ENCODE assay signal across 21 cellular contexts in the genomic region with DNA sequence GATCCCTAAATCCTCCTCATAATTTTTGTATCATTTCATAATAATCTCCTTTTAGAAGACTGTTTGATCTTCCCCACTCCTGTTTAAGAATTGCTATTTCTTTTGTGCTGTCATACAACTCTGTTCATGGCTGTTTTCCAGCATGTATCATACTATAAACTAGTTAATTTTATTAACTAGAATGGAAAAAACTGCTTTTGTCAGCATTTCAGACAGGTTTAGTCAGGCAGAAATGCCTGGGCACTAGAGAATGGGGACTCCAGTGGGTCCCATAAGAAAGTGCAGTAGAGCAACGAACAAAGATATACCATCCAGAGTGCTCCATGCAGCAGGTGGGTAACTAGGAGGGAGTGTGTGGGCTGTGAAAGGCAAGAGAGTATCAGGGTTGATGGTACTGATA.
DNase-seq lines count a peak whose midpoint lies in the region; ATAC-seq, FAIRE-seq and TF ChIP-seq lines count a peak whose summit lies in the region.
"Had no signal": no experiment of that assay in that cellular context is flagged by ENCODE, and none has a peak within 500 bp of the region (broad histone marks: within the 10 kb centered on the region; RNA-seq: fewer than 3 reads in every experiment).

No MANE protein-coding gene starts in this region.

- POLR2A ChIA-PET in A549 (lab: Yijun Ruan, JAX) (no interaction called here), IMR-90 (lab: Charles Lee; ENCODE audit: unreplicated experiment) (no interaction called here)

- no peaks in the 10 kb centered on the region for H3K9me3 ChIP-seq in A549
- H3K9me3 ChIP-seq in IMR-90 (ENCODE audit: control insufficient read depth, insufficient read depth, low read length) = peaks cover 4% of the 10 kb centered on the region; the same call in 1 of the 2 replicates
- no peaks in the 10 kb centered on the region for H3K9me3 ChIP-seq in aorta (ENCODE audit: control insufficient read depth, low read length)
- H3K9me3 ChIP-seq: Caco-2 had no signal

- TF ChIP-seq CTCF in A549 (IDR thresholded peaks at IDR 0.05) = no peak
- no peak for TF ChIP-seq CTCF in IMR-90 (conservative IDR thresholded peaks at IDR 0.05; ENCODE audit: low read depth, low read length)
- TF ChIP-seq CTCF in mesothelial cell of epicardium (IDR thresholded peaks at IDR 0.05; ENCODE audit: unreplicated experiment) = no peak

- H3K18ac ChIP-seq in IMR-90 (ENCODE audit: low read depth, low read length) = no peak overlapping the region

- no peak overlapping the region for H3K14ac ChIP-seq in IMR-90 (replicated peaks; ENCODE audit: low read depth, low read length)

- H3K4me1 Mint-ChIP-seq in mesothelial cell of epicardium = peaks cover 41% of the 10 kb centered on the region
- H3K4me1 Mint-ChIP-seq: B cell had no signal

- no peak for FAIRE-seq in A549 (lab: Jason Lieb, UNC)
- FAIRE-seq: A204.1, D721Med, G401.6, GM12891, GM19239 had no signal

- H3K23ac ChIP-seq in IMR-90 (ENCODE audit: low read depth, low read length) = no peak overlapping the region

- DNase-seq in A549 (ENCODE audit: low read depth in 1 of 2, low spot score in 1 of 2) (no peak), IMR-90 (no peak), mesothelial cell of epicardium (ENCODE audit: low spot score in 2 of 2, unreplicated experiment in 2 of 2) (no peak), activated gamma-delta T cell (lab: John Stamatoyannopoulos, UW) (no peak), aorta (no peak)
- DNase-seq: 8988T; AML-193; Caco-2; Calu3; CD4-positive, alpha-beta T cell; CD8-positive, alpha-beta T cell; DMS79 treated with DMSO at 0.1 percent for 48 hours; GF-D8 had no signal

- intact Hi-C loops in IMR-90 (cut with micrococcal nuclease) (loop anchor here (2.0 kb wide), 1 partner anchor 984 kb away; no protein-coding TSS in a partner anchor), aorta (cut with DNase I) (no loop called here)

- H3K27me3 Mint-ChIP-seq in mesothelial cell of epicardium (ENCODE audit: low read depth) = no peaks in the 10 kb centered on the region
- H3K27me3 Mint-ChIP-seq: B cell; CD4-positive, alpha-beta T cell had no signal

- H3K4me1 ChIP-seq in A549 (no peaks in the 10 kb centered on the region), IMR-90 (ENCODE audit: control insufficient read depth, insufficient read depth, low read length) (no peaks in the 10 kb centered on the region), aorta (ENCODE audit: control insufficient read depth in 1 of 2, insufficient read depth in 2 of 2, low read length in 2 of 2) (peaks cover 0 to 4% of the 10 kb centered on the region in 2 donors)
- H3K4me1 ChIP-seq: BLaER1 treated with 17β-estradiol and CSF1 and Interleukin-3, amounts not matched to agents 10 nM and 100 nM; Caco-2 had no signal

- H3K4ac ChIP-seq in IMR-90 (ENCODE audit: low read depth, low read length) = no peak overlapping the region

- no peak overlapping the region for H3K27ac ChIP-seq in A549
- no peak overlapping the region for H3K27ac ChIP-seq in IMR-90 (ENCODE audit: insufficient read depth, low read length)
- no peak overlapping the region for H3K27ac ChIP-seq in aorta (ENCODE audit: low read depth in 1 of 2, low read length in 2 of 2)
- H3K27ac ChIP-seq: BLaER1 treated with 17β-estradiol and CSF1 and Interleukin-3, amounts not matched to agents 10 nM and 100 nM; C4-2B had no signal

- WGBS in A549 (ENCODE audit: missing lambda C conversion rate) = 0% methylated on average over 1 of the region's 1 CpG
- 43% methylated on average over 1 of the region's 1 CpG; no CpG with 5 or more reads in 1 of the 2 experiments for WGBS in IMR-90 (ENCODE audit: extremely low coverage in 2 of 2, insufficient read length in 1 of 2), 2 experiments
- WGBS in aorta, 2 donors = 95 to 98% methylated on average over 1 of the region's 1 CpG

- H3K4me3 ChIP-seq in A549 (no peak overlapping the region), IMR-90 (ENCODE audit: insufficient read depth, low read depth, low read length) (no peak overlapping the region), aorta (ENCODE audit: low read length in 2 of 2) (no peak overlapping the region)
- H3K4me3 ChIP-seq: BLaER1 treated with 17β-estradiol and CSF1 and Interleukin-3, amounts not matched to agents 10 nM and 100 nM had no signal

- H2BK5ac ChIP-seq in IMR-90 (ENCODE audit: low read depth, low read length, poor library complexity, severe bottlenecking) = no peak overlapping the region

- H4K91ac ChIP-seq in IMR-90 (ENCODE audit: insufficient read depth, low read depth, low read length) = no peak overlapping the region

- H3K36me3 Mint-ChIP-seq in mesothelial cell of epicardium = peaks cover 10% of the 10 kb centered on the region
- H3K36me3 Mint-ChIP-seq: CD8-positive, alpha-beta T cell had no signal

- no peaks in the 10 kb centered on the region for H3K9me1 ChIP-seq in IMR-90 (ENCODE audit: insufficient read depth, low read length)

- peaks cover 17% of the 10 kb centered on the region for H3K9me3 Mint-ChIP-seq in mesothelial cell of epicardium

- H3K36me3 ChIP-seq in IMR-90 (ENCODE audit: control insufficient read depth, insufficient read depth, low read length) (no peaks in the 10 kb centered on the region), aorta (ENCODE audit: control insufficient read depth in 1 of 2, insufficient read depth in 2 of 2, low read length in 1 of 2) (no peaks in the 10 kb centered on the region)
- H3K36me3 ChIP-seq: BLaER1 treated with 17β-estradiol and CSF1 and Interleukin-3, amounts not matched to agents 10 nM and 100 nM had no signal

- H3K9ac ChIP-seq in IMR-90 (ENCODE audit: low read depth, low read length) = no peak overlapping the region
- H3K9ac ChIP-seq: BLaER1 treated with 17β-estradiol and CSF1 and Interleukin-3, amounts not matched to agents 10 nM and 100 nM had no signal

- H3K79me1 ChIP-seq in IMR-90 (ENCODE audit: low read depth in 1 of 2, low read length in 2 of 2) = no peaks in the 10 kb centered on the region

- peak overlapping the region; percentile 73 for H3K27ac Mint-ChIP-seq in mesothelial cell of epicardium
- H3K27ac Mint-ChIP-seq: B cell; CD4-positive, alpha-beta T cell; CD8-positive, alpha-beta T cell had no signal

- ATAC-seq in A549 (no peak), IMR-90 (ENCODE audit: low read depth) (no peak), aorta (ENCODE audit: low FRiP score) (no peak)
- ATAC-seq: CD8-positive, alpha-beta T cell had no signal

- TF ChIP-seq POLR2A in A549 (IDR thresholded peaks at IDR 0.05; ENCODE audit: low read length) (no peak), IMR-90 (IDR thresholded peaks at IDR 0.05; ENCODE audit: low read depth, low read length) (no peak)

- H4K8ac ChIP-seq in IMR-90 (ENCODE audit: low read depth in 2 of 2, low read length in 2 of 2) = no peak overlapping the region

- H4K20me1 ChIP-seq in IMR-90 (ENCODE audit: insufficient read depth, low read length) = no peaks in the 10 kb centered on the region
- H4K20me1 ChIP-seq: BLaER1 treated with 17β-estradiol and CSF1 and Interleukin-3, amounts not matched to agents 10 nM and 100 nM had no signal

- no peaks in the 10 kb centered on the region for H3K27me3 ChIP-seq in IMR-90 (ENCODE audit: control insufficient read depth, insufficient read depth, low read length)
- no peaks in the 10 kb centered on the region for H3K27me3 ChIP-seq in aorta (ENCODE audit: control insufficient read depth in 1 of 2, insufficient read depth in 2 of 2, low read length in 1 of 2)
- H3K27me3 ChIP-seq: BLaER1 treated with 17β-estradiol and CSF1 and Interleukin-3, amounts not matched to agents 10 nM and 100 nM had no signal

- no peak overlapping the region for H2AK9ac ChIP-seq in IMR-90 (replicated peaks; ENCODE audit: low read depth, low read length, poor library complexity)

- no peak overlapping the region for H3K4me3 Mint-ChIP-seq in mesothelial cell of epicardium
- H3K4me3 Mint-ChIP-seq: B cell; CD4-positive, alpha-beta T cell; CD8-positive, alpha-beta T cell had no signal

- no peak overlapping the region for H3K56ac ChIP-seq in IMR-90 (ENCODE audit: extremely low read depth, insufficient read depth, low read length)

- H4K5ac ChIP-seq in IMR-90 (ENCODE audit: low read depth, low read length) = no peak overlapping the region

- H2BK15ac ChIP-seq in IMR-90 (ENCODE audit: low read depth, low read length) = no peak overlapping the region

- dilution Hi-C loops in IMR-90 (cut with HindIII; ENCODE audit: low sequenced_read_pairs, unreplicated experiment) = no loop called here

- BruUV-seq in IMR-90 (replicated peaks; lab: Mats Ljungman, UMichigan) = no TSS peak

- CTCF ChIA-PET in A549 (lab: Yijun Ruan, JAX) = no interaction called here
- CTCF ChIA-PET in IMR-90 (lab: Yijun Ruan, JAX) = no interaction called here

- no peak overlapping the region for H2BK120ac ChIP-seq in IMR-90 (ENCODE audit: low read depth, low read length)

- no peak overlapping the region for H3K4me2 ChIP-seq in A549
- H3K4me2 ChIP-seq in IMR-90 (ENCODE audit: low read depth, low read length) = no peak overlapping the region
- H3K4me2 ChIP-seq: BLaER1 treated with 17β-estradiol and CSF1 and Interleukin-3, amounts not matched to agents 10 nM and 100 nM had no signal

- H2BK20ac ChIP-seq in IMR-90 (ENCODE audit: low read depth, low read length) = no peak overlapping the region

- no peak for TF ChIP-seq EP300 in A549 (IDR thresholded peaks at IDR 0.05)

- no peak overlapping the region for H2AK5ac ChIP-seq in IMR-90 (ENCODE audit: low read depth, low read length)

- TF ChIP-seq RAD21 in A549 (conservative IDR thresholded peaks at IDR 0.05 in 1 of 2, IDR thresholded peaks at IDR 0.05 in 1 of 2) = no peak
- TF ChIP-seq RAD21 in IMR-90 (IDR thresholded peaks at IDR 0.05; ENCODE audit: low read length) = no peak

- in situ Hi-C loops in IMR-90 (cut with MboI; ENCODE audit: low sequenced_read_pairs) = no loop called here

- no peak overlapping the region for H2AFZ ChIP-seq in IMR-90 (replicated peaks; ENCODE audit: low read length, poor library complexity)

TF ChIP-seq in A549, 52 proteins besides CTCF, POLR2A, EP300 and RAD21:
- peak; percentile 47 for TF ChIP-seq MAFK (IDR thresholded peaks at IDR 0.05; ENCODE audit: partially characterized antibody)
- no peak for TF ChIP-seq RARB (CRISPR knock-in tag; IDR thresholded peaks at IDR 0.05)
- TF ChIP-seq FOSL2 (IDR thresholded peaks at IDR 0.05) = no peak
- no peak for TF ChIP-seq FOSL2 (CRISPR knock-in tag; IDR thresholded peaks at IDR 0.05)
- TF ChIP-seq HDAC2 (IDR thresholded peaks at IDR 0.05) = no peak

TF ChIP-seq in IMR-90, 13 proteins besides CTCF, POLR2A, EP300 and RAD21 (continues in another document):
- TF ChIP-seq ELK1 (IDR thresholded peaks at IDR 0.05; ENCODE audit: borderline replicate concordance, low read depth, low read length) = no peak
- TF ChIP-seq MXI1 (IDR thresholded peaks at IDR 0.05; ENCODE audit: borderline replicate concordance, low read depth, low read length) = no peak
- TF ChIP-seq MAFK (IDR thresholded peaks at IDR 0.05; ENCODE audit: low read depth, low read length) = peak; percentile 65
